ENCODE assay signal across 21 cellular contexts in the genomic region with DNA sequence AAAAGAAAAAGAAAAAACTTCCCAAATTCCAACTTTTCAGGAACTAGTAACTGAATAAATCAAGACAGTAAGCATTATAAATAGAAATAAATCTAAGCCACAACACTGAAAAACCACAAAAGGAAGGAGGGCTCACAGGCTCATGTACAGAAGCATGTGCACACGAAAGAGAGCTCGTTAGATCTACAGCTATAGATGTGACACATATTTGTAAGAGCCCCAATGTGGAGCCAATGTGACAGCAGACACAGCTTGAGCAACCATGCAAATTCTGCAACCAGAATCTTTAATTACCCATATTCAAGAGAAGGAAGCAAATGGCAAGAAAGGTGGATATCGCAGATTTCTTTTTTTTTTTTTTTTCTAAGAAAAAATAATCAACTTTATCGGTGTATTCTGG.
A peak's percentile ranks its signal among the peaks of the same experiment; 100 is the strongest.
DNase-seq lines count a peak whose midpoint lies in the region; ATAC-seq and TF ChIP-seq lines count a peak whose summit lies in the region.
"Had no signal": no experiment of that assay in that cellular context is flagged by ENCODE, and none has a peak within 500 bp of the region (broad histone marks: within the 10 kb centered on the region; RNA-seq: fewer than 3 reads in every experiment).

No MANE protein-coding gene starts in this region.

- H3K27ac ChIP-seq in right lobe of liver (peak overlapping the region in 2 of 3 donors; percentile 31 to 58), stomach (peak overlapping the region in 4 of 5 donors; percentile 18 to 95 (median 86))
- H3K27ac ChIP-seq: brain microvascular endothelial cell, neutrophil had no signal

- peaks cover 79% of the 10 kb centered on the region for H3K4me1 Mint-ChIP-seq in WTC11
- H3K4me1 Mint-ChIP-seq: CD4-positive, alpha-beta memory T cell had no signal

- intact Hi-C loops in right lobe of liver (cut with DNase I), result no loop called here
- intact Hi-C loops in stomach (cut with DNase I; ENCODE audit: low total_unique reads), result no loop called here

- no peak overlapping the region for H3K4me3 ChIP-seq in Jurkat, Clone E6-1 (ENCODE audit: low read length)
- no peak overlapping the region for H3K4me3 ChIP-seq in right lobe of liver
- H3K4me3 ChIP-seq in stomach, result no peak overlapping the region
- H3K4me3 ChIP-seq: colonic mucosa, HAP-1, left lung had no signal

- ATAC-seq in WTC11 (no peak), right lobe of liver (no peak), GM21390 (IDR thresholded peaks at IDR 0.05; ENCODE audit: unreplicated experiment) (no peak)
- ATAC-seq: activated CD8-positive, alpha-beta T cell treated with anti-CD3 and anti-CD28 coated beads for 36 hours had no signal

- TF ChIP-seq EP300 in stomach (IDR thresholded peaks at IDR 0.05), result no peak

- H3K27me3 ChIP-seq in right lobe of liver (no peaks in the 10 kb centered on the region), stomach (no peaks in the 10 kb centered on the region)
- H3K27me3 ChIP-seq: brain microvascular endothelial cell, colonic mucosa, left lung had no signal

- no peaks in the 10 kb centered on the region for H3K9me3 Mint-ChIP-seq in WTC11
- H3K9me3 Mint-ChIP-seq: activated CD8-positive, alpha-beta T cell treated with anti-CD3 and anti-CD28 coated beads for 36 hours; activated naive CD8-positive, alpha-beta T cell treated with anti-CD3 and anti-CD28 coated beads, Interleukin-2, amount 50 U/mL, for 24 hours; CD4-positive, alpha-beta memory T cell had no signal

- WGBS in right lobe of liver (ENCODE audit: insufficient coverage, low coverage, low lambda C conversion rate, missing lambda C conversion rate), result 58% methylated on average over 4 of the region's 4 CpGs
- WGBS in stomach, 5 donors, result 70 to 92% (median 83%) methylated on average over 4 of the region's 4 CpGs

- no peaks in the 10 kb centered on the region for H3K27me3 Mint-ChIP-seq in WTC11 (ENCODE audit: low read depth)

- no peaks in the 10 kb centered on the region for H3K36me3 ChIP-seq in right lobe of liver
- H3K36me3 ChIP-seq in stomach, result no peaks in the 10 kb centered on the region
- H3K36me3 ChIP-seq: brain microvascular endothelial cell, colonic mucosa, HAP-1, left lung, neutrophil had no signal

- H3K9me3 ChIP-seq in right lobe of liver (no peaks in the 10 kb centered on the region), stomach (no peaks in the 10 kb centered on the region)
- H3K9me3 ChIP-seq: colonic mucosa, HAP-1, left lung, neutrophil had no signal

- DNase-seq in Jurkat, Clone E6-1 (ENCODE audit: low read depth, low spot score), result peak; percentile 48
- no peak for DNase-seq in WTC11 (ENCODE audit: low spot score)
- no peak for DNase-seq in right lobe of liver
- DNase-seq in stomach, result no peak
- no peak for DNase-seq in GM10266 (ENCODE audit: extremely low spot score)
- no peak for DNase-seq in stimulated activated CD4-positive, alpha-beta T cell treated with anti-CD3 and anti-CD28 coated beads, Interleukin-4, amount 100 ng/mL, for 1 hour
- DNase-seq: activated CD4-positive, CD25-positive, alpha-beta regulatory T cell treated with anti-CD3 and anti-CD28 coated beads, Interleukin-2, amount 50 U/mL, for 72 hours; activated gamma-delta T cell; activated naive CD8-positive, alpha-beta T cell treated with anti-CD3 and anti-CD28 coated beads, Interleukin-2, amount 50 U/mL, for 24 hours; brain microvascular endothelial cell; CD4-positive, alpha-beta memory T cell; DMS153; KG1; left lung; NCI-H2171; NCI-H524 had no signal

- H3K27ac Mint-ChIP-seq in WTC11, result peak overlapping the region; percentile 91
- H3K27ac Mint-ChIP-seq: activated CD8-positive, alpha-beta T cell treated with anti-CD3 and anti-CD28 coated beads for 36 hours; activated naive CD8-positive, alpha-beta T cell treated with anti-CD3 and anti-CD28 coated beads, Interleukin-2, amount 50 U/mL, for 24 hours; CD4-positive, alpha-beta memory T cell had no signal

- TF ChIP-seq CTCF in WTC11 (IDR thresholded peaks at IDR 0.05) (no peak), right lobe of liver (IDR thresholded peaks at IDR 0.05) (no peak), stomach (IDR thresholded peaks at IDR 0.05) (no peak), GM10266 (IDR thresholded peaks at IDR 0.05; ENCODE audit: control insufficient read depth, insufficient read depth, low read depth, missing control alignments) (no peak)

- CTCF ChIA-PET in WTC11 (lab: Charles Lee), result interaction anchor here (0.9 to 1.6 kb wide), 6 partner anchors 20 to 135 kb away, joined by 3 to 8 read pairs (median 4); no protein-coding TSS in a partner anchor

- TF ChIP-seq POLR2A in right lobe of liver (IDR thresholded peaks at IDR 0.05), result no peak
- TF ChIP-seq POLR2A in stomach (IDR thresholded peaks at IDR 0.05), result no peak

- H3K36me3 Mint-ChIP-seq in WTC11, result no peaks in the 10 kb centered on the region
- H3K36me3 Mint-ChIP-seq: CD4-positive, alpha-beta memory T cell had no signal

- H3K4me1 ChIP-seq in right lobe of liver, result peaks cover 0 to 40% (median 11%) of the 10 kb centered on the region in 4 donors
- peaks cover 27 to 85% (median 66%) of the 10 kb centered on the region in 4 donors for H3K4me1 ChIP-seq in stomach
- H3K4me1 ChIP-seq: HAP-1 had no signal

- POLR2A ChIA-PET in WTC11 (lab: Charles Lee), result interaction anchor here (0.7 kb wide), 1 partner anchor 801 kb away, joined by 6 read pairs; no protein-coding TSS in a partner anchor

- no peak overlapping the region for H3K4me3 Mint-ChIP-seq in WTC11
- H3K4me3 Mint-ChIP-seq: activated CD8-positive, alpha-beta T cell treated with anti-CD3 and anti-CD28 coated beads for 36 hours; activated naive CD8-positive, alpha-beta T cell treated with anti-CD3 and anti-CD28 coated beads, Interleukin-2, amount 50 U/mL, for 24 hours; CD4-positive, alpha-beta memory T cell had no signal

TF ChIP-seq in WTC11, 78 proteins besides CTCF, POLR2A, EP300 and RAD21:
- TF ChIP-seq, protein P1, sequence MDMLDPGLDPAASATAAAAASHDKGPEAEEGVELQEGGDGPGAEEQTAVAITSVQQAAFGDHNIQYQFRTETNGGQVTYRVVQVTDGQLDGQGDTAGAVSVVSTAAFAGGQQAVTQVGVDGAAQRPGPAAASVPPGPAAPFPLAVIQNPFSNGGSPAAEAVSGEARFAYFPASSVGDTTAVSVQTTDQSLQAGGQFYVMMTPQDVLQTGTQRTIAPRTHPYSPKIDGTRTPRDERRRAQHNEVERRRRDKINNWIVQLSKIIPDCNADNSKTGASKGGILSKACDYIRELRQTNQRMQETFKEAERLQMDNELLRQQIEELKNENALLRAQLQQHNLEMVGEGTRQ (CRISPR knock-in tag; IDR thresholded peaks at IDR 0.05), result no peak
- TF ChIP-seq NR3C1 (CRISPR knock-in tag; conservative IDR thresholded peaks at IDR 0.05; ENCODE audit: low read depth), result no peak
- no peak for TF ChIP-seq TCF7 (CRISPR knock-in tag; IDR thresholded peaks at IDR 0.05; ENCODE audit: low read depth)
- no peak for TF ChIP-seq GABPB1 (CRISPR knock-in tag; IDR thresholded peaks at IDR 0.05)
- no peak for TF ChIP-seq GTF2I (CRISPR knock-in tag; conservative IDR thresholded peaks at IDR 0.05)
- no peak for TF ChIP-seq ZNF671 (CRISPR knock-in tag; IDR thresholded peaks at IDR 0.05)
- TF ChIP-seq ATF3 (CRISPR knock-in tag; conservative IDR thresholded peaks at IDR 0.05), result no peak
